Comparison of ENCODE assay signal across 1 cellular context in the genomic region with DNA sequence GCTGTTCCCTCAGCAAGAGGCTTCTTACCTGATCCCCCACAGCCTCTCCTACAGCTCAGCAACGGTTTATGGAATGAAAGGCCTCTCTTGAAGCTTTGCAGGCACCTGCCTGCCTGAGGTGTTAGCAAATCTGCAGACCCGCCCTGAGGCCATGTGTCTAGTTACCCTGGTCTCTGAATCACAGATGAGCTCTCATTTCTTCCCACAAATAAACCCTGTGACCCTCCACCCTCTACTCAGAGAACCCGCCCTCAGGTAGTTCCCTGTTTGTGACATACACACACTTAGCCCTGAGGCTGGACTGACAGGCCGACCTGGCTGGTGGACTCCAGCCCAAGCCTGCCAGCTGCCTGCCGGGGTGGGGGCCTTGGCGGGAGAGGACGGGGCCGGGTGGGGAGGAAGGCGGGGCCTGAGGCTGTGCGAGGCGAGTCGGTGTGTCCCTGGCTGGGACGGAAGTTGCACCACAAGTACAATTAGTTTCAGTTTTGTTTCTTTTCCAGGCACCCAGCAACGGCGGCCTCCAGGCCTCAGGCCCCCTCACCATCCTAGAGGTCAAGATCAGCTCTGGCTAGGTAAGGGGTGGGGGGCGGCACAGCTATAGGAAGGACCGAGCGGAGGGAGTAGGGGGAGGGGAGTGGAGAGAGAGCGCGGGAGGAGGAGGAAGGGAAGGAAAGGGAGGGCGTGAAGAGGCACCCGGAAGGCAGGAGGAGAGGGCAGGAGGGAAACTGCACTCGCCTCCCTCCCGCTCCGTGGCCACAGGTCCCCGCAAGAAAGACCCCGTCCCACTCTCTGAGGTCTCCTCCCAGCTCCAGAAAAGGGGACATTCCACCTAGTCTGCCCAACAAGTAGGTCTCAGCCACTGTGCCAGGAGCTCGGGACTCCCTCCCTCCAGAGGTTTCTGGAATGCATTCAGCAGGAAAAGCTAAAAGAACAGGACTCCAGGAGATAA.
TF ChIP-seq lines count a peak whose summit lies in the region.

A gene with protein sequence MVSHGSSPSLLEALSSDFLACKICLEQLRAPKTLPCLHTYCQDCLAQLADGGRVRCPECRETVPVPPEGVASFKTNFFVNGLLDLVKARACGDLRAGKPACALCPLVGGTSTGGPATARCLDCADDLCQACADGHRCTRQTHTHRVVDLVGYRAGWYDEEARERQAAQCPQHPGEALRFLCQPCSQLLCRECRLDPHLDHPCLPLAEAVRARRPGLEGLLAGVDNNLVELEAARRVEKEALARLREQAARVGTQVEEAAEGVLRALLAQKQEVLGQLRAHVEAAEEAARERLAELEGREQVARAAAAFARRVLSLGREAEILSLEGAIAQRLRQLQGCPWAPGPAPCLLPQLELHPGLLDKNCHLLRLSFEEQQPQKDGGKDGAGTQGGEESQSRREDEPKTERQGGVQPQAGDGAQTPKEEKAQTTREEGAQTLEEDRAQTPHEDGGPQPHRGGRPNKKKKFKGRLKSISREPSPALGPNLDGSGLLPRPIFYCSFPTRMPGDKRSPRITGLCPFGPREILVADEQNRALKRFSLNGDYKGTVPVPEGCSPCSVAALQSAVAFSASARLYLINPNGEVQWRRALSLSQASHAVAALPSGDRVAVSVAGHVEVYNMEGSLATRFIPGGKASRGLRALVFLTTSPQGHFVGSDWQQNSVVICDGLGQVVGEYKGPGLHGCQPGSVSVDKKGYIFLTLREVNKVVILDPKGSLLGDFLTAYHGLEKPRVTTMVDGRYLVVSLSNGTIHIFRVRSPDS (plus strand): TSS at position 482 of the 949 bp plus-strand sequence. CDS start 1,832 bp downstream, outside the sequence.

TF ChIP-seq in H1, 55 proteins besides CTCF, POLR2A, EP300 and RAD21:
- TF ChIP-seq BCL11A (IDR thresholded peaks at IDR 0.05; ENCODE audit: low read depth in 2 of 2, low read length in 2 of 2), result no peak
- no peak for TF ChIP-seq JUN (IDR thresholded peaks at IDR 0.05; ENCODE audit: low read depth, low read length)
- peak; percentile 8 to 78; a peak in 2 of 4 replicates for TF ChIP-seq SIN3A (conservative IDR thresholded peaks at IDR 0.05 in 1 of 2, IDR thresholded peaks at IDR 0.05 in 1 of 2; ENCODE audit: low read depth in 1 of 2, low read length in 2 of 2)
- TF ChIP-seq CHD1 (IDR thresholded peaks at IDR 0.05; ENCODE audit: low read depth, low read length), result no peak
- no peak for TF ChIP-seq SP1 (IDR thresholded peaks at IDR 0.05; ENCODE audit: low read depth, low read length)
- no peak for TF ChIP-seq HDAC6 (IDR thresholded peaks at IDR 0.05; ENCODE audit: low read depth, low read length)
- no peak for TF ChIP-seq BRCA1 (IDR thresholded peaks at IDR 0.05; ENCODE audit: low read depth, low read length)
- TF ChIP-seq TEAD4 (IDR thresholded peaks at IDR 0.05; ENCODE audit: low read depth, low read length), result 0 out of 2 replicates have a peak, but pooled peaks have one; percentile 2
- TF ChIP-seq, protein P1, sequence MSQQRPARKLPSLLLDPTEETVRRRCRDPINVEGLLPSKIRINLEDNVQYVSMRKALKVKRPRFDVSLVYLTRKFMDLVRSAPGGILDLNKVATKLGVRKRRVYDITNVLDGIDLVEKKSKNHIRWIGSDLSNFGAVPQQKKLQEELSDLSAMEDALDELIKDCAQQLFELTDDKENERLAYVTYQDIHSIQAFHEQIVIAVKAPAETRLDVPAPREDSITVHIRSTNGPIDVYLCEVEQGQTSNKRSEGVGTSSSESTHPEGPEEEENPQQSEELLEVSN (IDR thresholded peaks at IDR 0.05), result peak; percentile 78
- no peak for TF ChIP-seq EGR1 (IDR thresholded peaks at IDR 0.05; ENCODE audit: borderline replicate concordance, low read depth, low read length)
- TF ChIP-seq CTBP2 (IDR thresholded peaks at IDR 0.05; ENCODE audit: borderline replicate concordance, insufficient read depth, insufficient read length, low read length), result peak; percentile 54
- 0 out of 2 replicates have a peak, but pooled peaks have one; percentile 0 for TF ChIP-seq RXRA (IDR thresholded peaks at IDR 0.05; ENCODE audit: insufficient read depth, low read depth, low read length)
- TF ChIP-seq, protein P2, sequence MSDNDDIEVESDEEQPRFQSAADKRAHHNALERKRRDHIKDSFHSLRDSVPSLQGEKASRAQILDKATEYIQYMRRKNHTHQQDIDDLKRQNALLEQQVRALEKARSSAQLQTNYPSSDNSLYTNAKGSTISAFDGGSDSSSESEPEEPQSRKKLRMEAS (IDR thresholded peaks at IDR 0.05), result peak; percentile 45; the same call in 1 of the 2 replicates
- 0 out of 2 replicates have a peak, but pooled peaks have one; percentile 8 for TF ChIP-seq TBP (IDR thresholded peaks at IDR 0.05; ENCODE audit: low read depth, low read length)
- peak; percentile 96 for TF ChIP-seq ASH2L (IDR thresholded peaks at IDR 0.05; ENCODE audit: low read length)
- peak; percentile 49 for TF ChIP-seq KDM4A (IDR thresholded peaks at IDR 0.05; ENCODE audit: low read depth, low read length, severe bottlenecking)
- TF ChIP-seq PHF8 (conservative IDR thresholded peaks at IDR 0.05; ENCODE audit: low read depth, low read length), result peak; percentile 52; the same call in 1 of the 2 replicates
